In the genomic region with DNA sequence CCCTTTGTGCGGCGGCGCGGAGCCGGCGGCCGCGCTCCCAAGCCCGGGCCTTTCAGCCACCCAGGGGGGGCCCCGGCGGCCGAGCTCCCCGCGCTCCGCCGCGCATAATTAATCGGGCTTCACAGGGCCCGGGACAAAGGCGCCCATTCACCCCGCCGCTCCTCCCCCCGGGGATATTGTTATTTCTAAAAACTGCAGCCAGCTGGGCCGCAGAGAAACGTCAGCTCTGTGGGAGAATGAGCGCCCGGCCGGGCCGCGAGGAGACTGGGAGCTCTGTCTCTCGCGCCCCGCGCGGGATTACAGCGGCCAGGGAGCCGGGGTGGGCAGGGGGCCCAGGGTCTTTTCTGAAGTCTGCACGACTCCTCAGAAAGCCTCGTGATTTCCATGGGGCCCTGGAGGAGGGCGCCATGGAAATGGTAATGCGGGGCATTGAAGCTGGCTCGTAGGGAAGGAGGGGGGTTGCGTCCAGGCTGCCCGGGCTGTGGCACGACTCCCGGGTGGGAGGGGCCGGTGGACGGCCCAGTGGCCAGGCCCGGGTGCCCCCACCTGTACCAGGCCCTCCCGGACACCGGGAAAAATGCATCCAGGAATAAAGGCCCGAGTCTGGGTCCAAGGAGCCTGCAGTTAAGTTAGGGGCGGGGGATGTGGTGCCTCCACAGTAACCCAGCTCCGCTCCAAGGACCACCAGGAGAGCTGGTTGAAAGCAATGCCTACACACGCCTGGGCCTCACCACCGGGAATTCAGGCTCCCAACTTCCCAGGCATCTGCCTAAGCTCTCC, we compare ENCODE assay signal across 10 cellular contexts.
DNase-seq lines count a peak whose midpoint lies in the region; ATAC-seq, FAIRE-seq and TF ChIP-seq lines count a peak whose summit lies in the region.
"Had no signal": no experiment of that assay in that cellular context is flagged by ENCODE, and none has a peak within 500 bp of the region (broad histone marks: within the 10 kb centered on the region; RNA-seq: fewer than 3 reads in every experiment).

No MANE protein-coding gene starts in this region.

- peak overlapping the region; percentile 97 for H2BK15ac ChIP-seq in IMR-90 (ENCODE audit: low read depth, low read length)

- peak overlapping the region; percentile 51 for H3K4me3 Mint-ChIP-seq in chondrocyte (ENCODE audit: unreplicated experiment)
- no peak overlapping the region for H3K4me3 Mint-ChIP-seq in CD8-positive, alpha-beta T cell
- H3K4me3 Mint-ChIP-seq: activated naive CD8-positive, alpha-beta T cell had no signal

- H3K9me3 Mint-ChIP-seq in chondrocyte (ENCODE audit: low read depth) = peaks cover 16% of the 10 kb centered on the region
- H3K9me3 Mint-ChIP-seq in CD8-positive, alpha-beta T cell = no peaks in the 10 kb centered on the region

- TF ChIP-seq POLR2A in IMR-90 (IDR thresholded peaks at IDR 0.05; ENCODE audit: low read depth, low read length) = no peak

- CTCF ChIA-PET in IMR-90 (lab: Yijun Ruan, JAX) = no interaction called here
- CTCF ChIA-PET in CD8-positive, alpha-beta T cell (lab: Charles Lee) = interaction anchor here (1.1 kb wide), 1 partner anchor 384 kb away, joined by 4 read pairs; no protein-coding TSS in a partner anchor

- no peaks in the 10 kb centered on the region for H3K36me3 ChIP-seq in IMR-90 (ENCODE audit: control insufficient read depth, insufficient read depth, low read length)
- H3K36me3 ChIP-seq in small intestine (ENCODE audit: control insufficient read depth in 2 of 2, insufficient read depth in 2 of 2, low read length in 2 of 2) = no peaks in the 10 kb centered on the region
- H3K36me3 ChIP-seq in CD8-positive, alpha-beta T cell (ENCODE audit: insufficient read depth, low read length) = no peaks in the 10 kb centered on the region

- FAIRE-seq in small intestine (lab: Jason Lieb, UNC) (no peak), GM19239 (lab: Jason Lieb, UNC) (no peak)

- H3K27me3 ChIP-seq in IMR-90 (ENCODE audit: control insufficient read depth, insufficient read depth, low read length) = no peaks in the 10 kb centered on the region
- H3K27me3 ChIP-seq in small intestine (ENCODE audit: control insufficient read depth in 2 of 2, insufficient read depth in 2 of 2, low read length in 2 of 2) = no peaks in the 10 kb centered on the region
- H3K27me3 ChIP-seq in CD8-positive, alpha-beta T cell (ENCODE audit: insufficient read depth, low read length) = no peaks in the 10 kb centered on the region

- H3K4ac ChIP-seq in IMR-90 (ENCODE audit: low read depth, low read length) = peak overlapping the region; percentile 98

- peak overlapping the region; percentile 87 to 94; a peak in 3 of 4 replicates for H4K8ac ChIP-seq in IMR-90 (ENCODE audit: low read depth in 2 of 2, low read length in 2 of 2)

- peak overlapping the region; percentile 81 for H2AFZ ChIP-seq in IMR-90 (replicated peaks; ENCODE audit: low read length, poor library complexity)

- H3K4me1 Mint-ChIP-seq in chondrocyte (ENCODE audit: low read depth) = peaks cover 53% of the 10 kb centered on the region
- peaks cover 4% of the 10 kb centered on the region for H3K4me1 Mint-ChIP-seq in CD8-positive, alpha-beta T cell (ENCODE audit: low read depth)

- H4K20me1 ChIP-seq in IMR-90 (ENCODE audit: insufficient read depth, low read length) = no peaks in the 10 kb centered on the region

- no TSS peak for BruUV-seq in IMR-90 (replicated peaks; lab: Mats Ljungman, UMichigan)

- H3K4me1 ChIP-seq in IMR-90 (ENCODE audit: control insufficient read depth, insufficient read depth, low read length) = peaks cover 32% of the 10 kb centered on the region
- H3K4me1 ChIP-seq in small intestine (ENCODE audit: control insufficient read depth in 2 of 2, insufficient read depth in 1 of 2, low read depth in 1 of 2, low read length in 1 of 2) = peaks cover 0 to 3% of the 10 kb centered on the region in 2 donors
- H3K4me1 ChIP-seq in CD8-positive, alpha-beta T cell (ENCODE audit: insufficient read depth, low read length) = no peaks in the 10 kb centered on the region

- H3K9me3 ChIP-seq in IMR-90 (ENCODE audit: control insufficient read depth, insufficient read depth, low read length) (no peaks in the 10 kb centered on the region), small intestine (ENCODE audit: control insufficient read depth, low read depth) (no peaks in the 10 kb centered on the region)
- no peaks in the 10 kb centered on the region for H3K9me3 ChIP-seq in CD8-positive, alpha-beta T cell (ENCODE audit: low read length)

- H3K9me1 ChIP-seq in IMR-90 (ENCODE audit: insufficient read depth, low read length) = peaks cover 13% of the 10 kb centered on the region

- TF ChIP-seq CTCF in IMR-90 (conservative IDR thresholded peaks at IDR 0.05; ENCODE audit: low read depth, low read length) (no peak), chondrocyte (IDR thresholded peaks at IDR 0.05) (no peak)
- TF ChIP-seq CTCF in CD8-positive, alpha-beta T cell (IDR thresholded peaks at IDR 0.05) = no peak

- no peak overlapping the region; the same call in 1 of the 2 replicates for H3K56ac ChIP-seq in IMR-90 (ENCODE audit: extremely low read depth, insufficient read depth, low read length)

- peak overlapping the region; percentile 42 for H3K9ac ChIP-seq in IMR-90 (ENCODE audit: low read depth, low read length)

- H3K27ac ChIP-seq in IMR-90 (ENCODE audit: insufficient read depth, low read length) (peak overlapping the region; percentile 96; the same call in 1 of the 2 replicates), small intestine (ENCODE audit: low read depth in 1 of 2, low read length in 1 of 2) (peak overlapping the region in 1 of 2 donors; percentile 68)
- H3K27ac ChIP-seq in CD8-positive, alpha-beta T cell (ENCODE audit: low read depth, low read length) = no peak overlapping the region

- H3K23ac ChIP-seq in IMR-90 (ENCODE audit: low read depth, low read length) = peak overlapping the region; percentile 29; the same call in 1 of the 2 replicates

- DNase-seq in IMR-90 (peak; percentile 43), chondrocyte (ENCODE audit: low spot score) (no peak), left kidney (ENCODE audit: low read depth, low spot score) (peak; percentile 89), small intestine (peak; percentile 25), germinal center (ENCODE audit: low spot score) (no peak), cerebellar nuclear complex (lab: John Stamatoyannopoulos, UW) (no peak), GM19239 (ENCODE audit: insufficient read length, low spot score) (no peak)
- DNase-seq in CD8-positive, alpha-beta T cell = no peak
- DNase-seq: NCI-H1694 treated with DMSO at 0.1 percent for 48 hours had no signal

- H3K36me3 Mint-ChIP-seq in chondrocyte (ENCODE audit: low read depth) = peaks cover 3% of the 10 kb centered on the region
- peaks cover 35% of the 10 kb centered on the region for H3K36me3 Mint-ChIP-seq in CD8-positive, alpha-beta T cell

- no peak for TF ChIP-seq RAD21 in IMR-90 (IDR thresholded peaks at IDR 0.05; ENCODE audit: low read length)

- POLR2A ChIA-PET in IMR-90 (lab: Charles Lee; ENCODE audit: unreplicated experiment) = interaction anchor here (0.5 to 1.7 kb wide), 2 partner anchors 115 to 121 kb away, joined by 3 to 4 read pairs; no protein-coding TSS in a partner anchor
- POLR2A ChIA-PET in CD8-positive, alpha-beta T cell (lab: Charles Lee) = no interaction called here

- 30% methylated on average over 37 of the region's 56 CpGs; no CpG with 5 or more reads in 1 of the 2 experiments for WGBS in IMR-90 (ENCODE audit: extremely low coverage in 2 of 2, insufficient read length in 1 of 2), 2 experiments
- 35 to 39% (median 38%) methylated on average over 55 to 56 of the region's 56 CpGs for WGBS in small intestine, 3 donors

- H4K91ac ChIP-seq in IMR-90 (ENCODE audit: insufficient read depth, low read depth, low read length) = peak overlapping the region; percentile 92

- 0 out of 4 replicates have a peak, but pooled peaks cover 0 to 11% of the 10 kb centered on the region in 2 experiments for H3K79me1 ChIP-seq in IMR-90 (ENCODE audit: low read depth in 1 of 2, low read length in 2 of 2)

- peak overlapping the region; percentile 95 for H3K14ac ChIP-seq in IMR-90 (replicated peaks; ENCODE audit: low read depth, low read length)

- intact Hi-C loops in IMR-90 (cut with micrococcal nuclease) = loop anchor here (10.0 kb wide), 1 partner anchor 136 kb away; no protein-coding TSS in a partner anchor
- intact Hi-C loops in CD8-positive, alpha-beta T cell (cut with DNase I, micrococcal nuclease) = no loop called here

- H2BK120ac ChIP-seq in IMR-90 (ENCODE audit: low read depth, low read length) = peak overlapping the region; percentile 98

- peak overlapping the region; percentile 98 for H2AK5ac ChIP-seq in IMR-90 (ENCODE audit: low read depth, low read length)

- H3K18ac ChIP-seq in IMR-90 (ENCODE audit: low read depth, low read length) = peak overlapping the region; percentile 98

- peak overlapping the region; percentile 98 for H4K5ac ChIP-seq in IMR-90 (ENCODE audit: low read depth, low read length)

- in situ Hi-C loops in IMR-90 (cut with MboI; ENCODE audit: low sequenced_read_pairs) = no loop called here

- H3K27ac Mint-ChIP-seq in chondrocyte (ENCODE audit: unreplicated experiment) = peak overlapping the region; percentile 98
- H3K27ac Mint-ChIP-seq in CD8-positive, alpha-beta T cell = no peak overlapping the region
- H3K27ac Mint-ChIP-seq: activated naive CD8-positive, alpha-beta T cell had no signal

- H3K4me3 ChIP-seq in IMR-90 (ENCODE audit: insufficient read depth, low read depth, low read length) = no peak overlapping the region
- H3K4me3 ChIP-seq in small intestine (ENCODE audit: low read depth in 1 of 2, low read length in 2 of 2) = peak overlapping the region in 1 of 2 donors; percentile 28
- no peak overlapping the region for H3K4me3 ChIP-seq in CD8-positive, alpha-beta T cell (ENCODE audit: low read depth, low read length)

- peak overlapping the region; percentile 96; the same call in 1 of the 2 replicates for H2BK20ac ChIP-seq in IMR-90 (ENCODE audit: low read depth, low read length)

- no peaks in the 10 kb centered on the region for H3K27me3 Mint-ChIP-seq in chondrocyte (ENCODE audit: low read depth)
- H3K27me3 Mint-ChIP-seq in CD8-positive, alpha-beta T cell (ENCODE audit: low read depth) = no peaks in the 10 kb centered on the region
- H3K27me3 Mint-ChIP-seq: activated naive CD8-positive, alpha-beta T cell had no signal

- H3K4me2 ChIP-seq in IMR-90 (ENCODE audit: low read depth, low read length) = 0 out of 2 replicates have a peak overlapping the region, but pooled peaks have one; percentile 17

- peak; percentile 19 for ATAC-seq in IMR-90 (ENCODE audit: low read depth)
- no peak for ATAC-seq in CD8-positive, alpha-beta T cell

- H2BK5ac ChIP-seq in IMR-90 (ENCODE audit: low read depth, low read length, poor library complexity, severe bottlenecking) = peak overlapping the region; percentile 89

- dilution Hi-C loops in IMR-90 (cut with HindIII; ENCODE audit: low sequenced_read_pairs, unreplicated experiment) = no loop called here

- H2AK9ac ChIP-seq in IMR-90 (replicated peaks; ENCODE audit: low read depth, low read length, poor library complexity) = peak overlapping the region; percentile 87

TF ChIP-seq in IMR-90, 13 proteins besides CTCF, POLR2A, EP300 and RAD21 (continues in another document):
- TF ChIP-seq FOS (IDR thresholded peaks at IDR 0.05; ENCODE audit: low read depth, low read length) (no peak), RCOR1 (IDR thresholded peaks at IDR 0.05; ENCODE audit: insufficient replicate concordance, low read length) (no peak), CEBPB (IDR thresholded peaks at IDR 0.05; ENCODE audit: low read depth, low read length) (no peak)

Comparison
In these comparisons a context has a peak if more than half of its experiments do, and no peak if none do; other contexts are left out.
1. DNase-seq: peak in IMR-90 (single experiment), left kidney (single experiment) and small intestine (single experiment); none in chondrocyte (single experiment), germinal center (single experiment), CD8-positive, alpha-beta T cell (0 of 7), cerebellar nuclear complex (0 of 2) and GM19239 (single experiment).